Comparison of ENCODE assay signal across 26 cellular contexts in the genomic region with DNA sequence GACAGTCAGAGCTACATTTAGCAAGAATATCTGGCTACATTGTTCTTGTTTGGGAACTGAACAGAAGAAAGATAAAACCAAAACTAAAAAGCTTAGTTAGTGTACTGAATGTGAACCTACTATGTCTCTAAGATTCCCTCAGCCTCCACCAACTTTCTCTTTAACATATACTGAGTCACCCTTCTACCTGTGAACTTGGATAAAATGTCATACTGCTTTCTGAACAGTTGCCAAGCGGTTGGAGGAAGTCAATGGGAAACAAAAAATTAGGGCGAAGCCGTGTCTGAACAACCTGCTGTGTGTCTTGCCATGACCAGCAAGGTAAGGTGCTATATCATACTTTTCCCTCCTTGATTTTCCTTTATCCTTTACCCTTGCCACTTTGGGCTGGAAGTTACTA.
"Had no signal": no experiment of that assay in that cellular context is flagged by ENCODE, and none has a peak within 500 bp of the region (broad histone marks: within the 10 kb centered on the region; RNA-seq: fewer than 3 reads in every experiment).

No MANE protein-coding gene starts in this region.

- H3K9me3 Mint-ChIP-seq: activated T-helper 1 cell treated with anti-CD3 and anti-CD28 coated beads, Interleukin-12 subunit alpha, Interleukin-12 subunit beta, Interleukin-2, Interleukin-4 antibody, amounts not matched to agents 30 ng/mL and 10 ng/mL and 1 ng/mL, durations not matched to agents 14 hours and 24 hours and 36 hours; endodermal cell; natural killer cell treated with Interleukin-12 subunit alpha and Interleukin-12 subunit beta and Interleukin-15 and Interleukin-18, amount 100 ng/mL, for 72 hours had no signal

- H3K27me3 Mint-ChIP-seq: natural killer cell treated with Interleukin-12 subunit alpha and Interleukin-12 subunit beta and Interleukin-15 and Interleukin-18, amount 100 ng/mL, for 72 hours had no signal

- H3K36me3 ChIP-seq: brain microvascular endothelial cell, heart right ventricle, left lung, lower lobe of right lung, spleen, tibial nerve had no signal

- H3K27me3 ChIP-seq: brain microvascular endothelial cell, heart right ventricle, left lung, spleen, tibial nerve had no signal

- H3K9me3 ChIP-seq: heart right ventricle, left lung, lower lobe of right lung, mucosa of descending colon, tibial nerve had no signal

- H3K36me3 Mint-ChIP-seq: natural killer cell treated with Interleukin-12 subunit alpha and Interleukin-12 subunit beta and Interleukin-15 and Interleukin-18, amount 100 ng/mL, for 72 hours had no signal

- ATAC-seq: activated CD4-positive, CD25-positive, alpha-beta regulatory T cell treated with anti-CD3 and anti-CD28 coated beads, Interleukin-2, amount 50 U/mL, for 24 hours; heart right ventricle; left lung; lower lobe of right lung; mucosa of descending colon; natural killer cell treated with Interleukin-12 subunit alpha and Interleukin-12 subunit beta and Interleukin-15 and Interleukin-18, amount 100 ng/mL, for 72 hours; right cardiac atrium had no signal

- DNase-seq: activated CD4-positive, alpha-beta T cell treated with anti-CD3 and anti-CD28 coated beads for 48 hours; activated CD4-positive, alpha-beta T cell treated with anti-CD3 and anti-CD28 coated beads, Interleukin-2, amount 50 U/mL, for 48 hours; activated CD8-positive, alpha-beta memory T cell treated with anti-CD3 and anti-CD28 coated beads, Interleukin-2, amount 50 U/mL, for 4 hours; activated effector memory CD4-positive, alpha-beta T cell treated with anti-CD3 and anti-CD28 coated beads, Interleukin-2, amount 50 U/mL, for 16 hours; activated naive CD4-positive, alpha-beta T cell treated with anti-CD3 and anti-CD28 coated beads, Interleukin-2, amount 50 U/mL, for 16 hours; activated T-cell treated with anti-CD3 and anti-CD28 coated beads, Interleukin-2, amount 50 U/mL, for 1 hour; amniotic stem cell; brain microvascular endothelial cell; central memory CD4-positive, alpha-beta T cell; endodermal cell; erythroblast; foreskin fibroblast; heart right ventricle; kidney glomerular epithelial cell; left lung; lower lobe of right lung; mucosa of descending colon; right cardiac atrium; spleen; stimulated activated CD4-positive, alpha-beta T cell treated with anti-CD3 and anti-CD28 coated beads, Interleukin-2, amount 100 ng/mL, for 48 hours; stimulated activated naive CD4-positive, alpha-beta T cell treated with Interleukin-2 at 50 U/mL for 16 hours had no signal

- H3K4me3 Mint-ChIP-seq: activated T-helper 1 cell treated with anti-CD3 and anti-CD28 coated beads, Interleukin-12 subunit alpha, Interleukin-12 subunit beta, Interleukin-2, Interleukin-4 antibody, amounts not matched to agents 30 ng/mL and 10 ng/mL and 1 ng/mL, durations not matched to agents 14 hours and 24 hours and 36 hours; endodermal cell; natural killer cell treated with Interleukin-12 subunit alpha and Interleukin-12 subunit beta and Interleukin-15 and Interleukin-18, amount 100 ng/mL, for 72 hours had no signal

- H3K4me3 ChIP-seq: heart right ventricle, left lung, lower lobe of right lung, mucosa of descending colon, spleen, tibial nerve had no signal

- H3K27ac ChIP-seq: brain microvascular endothelial cell, heart right ventricle, left lung, lower lobe of right lung, spleen, tibial nerve, VCaP had no signal

- H3K27ac Mint-ChIP-seq: activated T-helper 1 cell treated with anti-CD3 and anti-CD28 coated beads, Interleukin-12 subunit alpha, Interleukin-12 subunit beta, Interleukin-2, Interleukin-4 antibody, amounts not matched to agents 30 ng/mL and 10 ng/mL and 1 ng/mL, durations not matched to agents 14 hours and 24 hours and 36 hours; endodermal cell; natural killer cell treated with Interleukin-12 subunit alpha and Interleukin-12 subunit beta and Interleukin-15 and Interleukin-18, amount 100 ng/mL, for 72 hours had no signal

- H3K4me1 ChIP-seq: left lung, lower lobe of right lung, spleen, tibial nerve had no signal
